32 cellular contexts compared by ENCODE assay signal in the genomic region with DNA sequence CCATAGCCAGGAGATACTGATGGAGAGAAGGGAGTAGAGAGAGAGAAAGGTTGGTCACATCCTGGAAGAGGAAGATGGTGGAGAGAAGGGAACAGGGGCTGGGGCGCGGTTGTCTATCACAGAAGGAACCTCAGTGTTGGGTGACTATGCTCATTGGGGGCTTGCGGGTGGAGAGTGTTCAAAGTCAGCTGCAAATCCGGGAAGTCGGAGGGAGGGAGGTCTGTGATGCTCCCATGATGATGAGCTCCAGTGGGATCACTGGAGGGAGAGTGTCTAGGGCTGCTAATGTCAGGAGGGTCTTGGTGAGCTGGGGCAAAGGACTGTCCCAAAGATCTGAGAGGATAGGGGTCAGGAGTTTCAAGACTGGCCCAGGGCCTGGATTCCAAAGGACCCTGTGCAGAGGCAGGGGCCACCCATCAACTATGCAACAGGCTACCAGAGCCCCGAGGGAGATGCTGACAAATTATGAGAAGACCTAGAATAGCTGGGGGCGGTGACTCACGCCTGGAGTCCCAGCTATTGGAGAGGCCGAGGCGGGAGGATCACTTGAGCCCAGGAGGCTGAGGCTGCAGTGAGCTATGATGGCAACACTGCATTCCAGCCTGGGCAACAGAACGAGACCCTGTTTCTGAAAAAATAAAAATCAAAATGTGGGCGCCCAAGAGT. TPM values are rescaled to one million over a fixed set of nuclear protein-coding genes. Genes with fewer than 3 reads are reported as not detected.
"Had no signal": no experiment of that assay in that cellular context is flagged by ENCODE, and none has a peak within 500 bp of the region (broad histone marks: within the 10 kb centered on the region; RNA-seq: fewer than 3 reads in every experiment).

No MANE protein-coding gene starts in this region.

- H3K4me3 ChIP-seq: SJCRH30, SK-N-MC had no signal

- ATAC-seq: activated CD4-positive, alpha-beta T cell treated with anti-CD3 and anti-CD28 coated beads for 36 hours; activated CD4-positive, CD25-positive, alpha-beta regulatory T cell treated with anti-CD3 and anti-CD28 coated beads, Interleukin-2, amount 50 U/mL, for 24 hours; activated T-cell treated with anti-CD3 and anti-CD28 coated beads, Interleukin-2, amount 50 U/mL, for 4 hours; Panc1; WTC11 had no signal

- H3K27ac Mint-ChIP-seq: activated CD4-positive, alpha-beta memory T cell treated with anti-CD3 and anti-CD28 coated beads for 36 hours; activated CD4-positive, alpha-beta T cell treated with anti-CD3 and anti-CD28 coated beads for 36 hours; activated CD4-positive, alpha-beta T cell treated with anti-CD3 and anti-CD28 coated beads, Interleukin-2, amount 10 ng/mL, durations not matched to agents 7 days and 5 days; activated naive CD4-positive, alpha-beta T cell treated with anti-CD3 and anti-CD28 coated beads for 36 hours; activated naive CD8-positive, alpha-beta T cell treated with anti-CD3 and anti-CD28 coated beads for 36 hours; activated T-helper 1 cell treated with anti-CD3 and anti-CD28 coated beads, Interleukin-12 subunit alpha, Interleukin-12 subunit beta, Interleukin-2, Interleukin-4 antibody, amounts not matched to agents 30 ng/mL and 10 ng/mL and 1 ng/mL, durations not matched to agents 14 hours and 24 hours and 36 hours; T-helper 2 cell treated with Interferon-gamma antibody and Interleukin-4, amounts not matched to agents 5 μg/mL and 100 μg/mL, for 36 hours; WTC11 had no signal

- H3K36me3 ChIP-seq: brain microvascular endothelial cell, SJCRH30 had no signal

- H3K4me3 Mint-ChIP-seq: activated CD4-positive, alpha-beta memory T cell treated with anti-CD3 and anti-CD28 coated beads for 36 hours; activated CD4-positive, alpha-beta T cell treated with anti-CD3 and anti-CD28 coated beads for 36 hours; activated CD4-positive, alpha-beta T cell treated with anti-CD3 and anti-CD28 coated beads, Interleukin-2, amount 10 ng/mL, durations not matched to agents 7 days and 5 days; activated naive CD4-positive, alpha-beta T cell treated with anti-CD3 and anti-CD28 coated beads for 36 hours; activated naive CD8-positive, alpha-beta T cell treated with anti-CD3 and anti-CD28 coated beads for 36 hours; activated T-cell treated with anti-CD3 and anti-CD28 coated beads, Interleukin-2, amount 50 U/mL, for 4 hours; activated T-helper 1 cell treated with anti-CD3 and anti-CD28 coated beads, Interleukin-12 subunit alpha, Interleukin-12 subunit beta, Interleukin-2, Interleukin-4 antibody, amounts not matched to agents 30 ng/mL and 10 ng/mL and 1 ng/mL, durations not matched to agents 14 hours and 24 hours and 36 hours; T-helper 2 cell treated with Interferon-gamma antibody and Interleukin-4, amounts not matched to agents 5 μg/mL and 100 μg/mL, for 36 hours; WTC11 had no signal

- H3K27ac ChIP-seq: brain microvascular endothelial cell, KMS-11, SJCRH30, SK-N-MC had no signal

- H3K9me3 Mint-ChIP-seq: activated CD4-positive, alpha-beta memory T cell treated with anti-CD3 and anti-CD28 coated beads for 36 hours; activated CD4-positive, alpha-beta T cell treated with anti-CD3 and anti-CD28 coated beads, Interleukin-2, amount 10 ng/mL, durations not matched to agents 7 days and 5 days; activated naive CD4-positive, alpha-beta T cell treated with anti-CD3 and anti-CD28 coated beads for 36 hours; activated naive CD8-positive, alpha-beta T cell treated with anti-CD3 and anti-CD28 coated beads for 36 hours; activated T-cell treated with anti-CD3 and anti-CD28 coated beads, Interleukin-2, amount 50 U/mL, for 4 hours; activated T-helper 1 cell treated with anti-CD3 and anti-CD28 coated beads, Interleukin-12 subunit alpha, Interleukin-12 subunit beta, Interleukin-2, Interleukin-4 antibody, amounts not matched to agents 30 ng/mL and 10 ng/mL and 1 ng/mL, durations not matched to agents 14 hours and 24 hours and 36 hours; T-helper 2 cell treated with Interferon-gamma antibody and Interleukin-4, amounts not matched to agents 5 μg/mL and 100 μg/mL, for 36 hours had no signal

- H3K9me3 ChIP-seq: SJCRH30 had no signal

- H3K27me3 ChIP-seq: brain microvascular endothelial cell, SJCRH30 had no signal

- H3K4me2 ChIP-seq: KMS-11 had no signal

- DNase-seq: activated CD4-positive, alpha-beta memory T cell treated with anti-CD3 and anti-CD28 coated beads for 36 hours; activated CD4-positive, alpha-beta T cell treated with anti-CD3 and anti-CD28 coated beads for 36 hours; activated CD4-positive, alpha-beta T cell treated with anti-CD3 and anti-CD28 coated beads, Interleukin-2, amount 10 ng/mL, durations not matched to agents 7 days and 5 days; activated gamma-delta T cell treated with Interleukin-2 at 50 U/mL for 16 hours; activated naive CD4-positive, alpha-beta T cell treated with anti-CD3 and anti-CD28 coated beads for 36 hours; activated naive CD8-positive, alpha-beta T cell treated with anti-CD3 and anti-CD28 coated beads for 36 hours; activated T-cell treated with anti-CD3 and anti-CD28 coated beads for 4 hours; activated T-cell treated with anti-CD3 and anti-CD28 coated beads, Interleukin-2, amount 50 U/mL, for 4 hours; amniotic stem cell; aorta; brain microvascular endothelial cell; central memory CD4-positive, alpha-beta T cell; MM.1S; MV-4-11; NCI-H1092; NCI-H1436 treated with DMSO at 0.1 percent for 48 hours; NCI-H1694 treated with DMSO at 0.1 percent for 48 hours; NCI-H2029; NCI-H345; NCI-H524 treated with DMSO at 0.1 percent for 48 hours; SHP77; SJCRH30 had no signal

- H3K36me3 Mint-ChIP-seq: activated CD4-positive, alpha-beta memory T cell treated with anti-CD3 and anti-CD28 coated beads for 36 hours; activated naive CD8-positive, alpha-beta T cell treated with anti-CD3 and anti-CD28 coated beads for 36 hours; WTC11 had no signal

- H3K4me1 Mint-ChIP-seq: activated CD4-positive, alpha-beta T cell treated with anti-CD3 and anti-CD28 coated beads for 36 hours; activated CD4-positive, alpha-beta T cell treated with anti-CD3 and anti-CD28 coated beads, Interleukin-2, amount 10 ng/mL, durations not matched to agents 7 days and 5 days; activated naive CD8-positive, alpha-beta T cell treated with anti-CD3 and anti-CD28 coated beads for 36 hours had no signal

- H3K9ac ChIP-seq: KMS-11 had no signal

- H3K4me1 ChIP-seq: SJCRH30 had no signal

RNA-seq across cellular contexts. Expression of gene SPDYE4, which starts 2.6 kb away (rescaled TPM):
- total RNA-seq: activated CD4-positive, alpha-beta memory T cell treated with anti-CD3 and anti-CD28 coated beads for 36 hours; activated CD4-positive, alpha-beta T cell treated with anti-CD3 and anti-CD28 coated beads for 36 hours; activated CD4-positive, alpha-beta T cell treated with anti-CD3 and anti-CD28 coated beads, Interleukin-2, amount 10 ng/mL, durations not matched to agents 7 days and 5 days; activated naive CD4-positive, alpha-beta T cell treated with anti-CD3 and anti-CD28 coated beads for 36 hours; activated naive CD8-positive, alpha-beta T cell treated with anti-CD3 and anti-CD28 coated beads for 36 hours; activated T-cell treated with anti-CD3 and anti-CD28 coated beads, Interleukin-2, amount 50 U/mL, for 4 hours; activated T-helper 1 cell treated with anti-CD3 and anti-CD28 coated beads, Interleukin-12 subunit alpha, Interleukin-12 subunit beta, Interleukin-2, Interleukin-4 antibody, amounts not matched to agents 30 ng/mL and 10 ng/mL and 1 ng/mL, durations not matched to agents 14 hours and 24 hours and 36 hours; aorta; LHCN-M2; NCI-H460; RPMI7951; SJCRH30; WTC11 had no signal
- polyA plus RNA-seq: aorta had no signal

RNA-seq across cellular contexts. Expression of gene CCDC42, which starts 11.1 kb away (rescaled TPM):
- total RNA-seq: activated naive CD4-positive, alpha-beta T cell treated with anti-CD3 and anti-CD28 coated beads for 36 hours; activated T-cell treated with anti-CD3 and anti-CD28 coated beads, Interleukin-2, amount 50 U/mL, for 4 hours; LHCN-M2; NCI-H460; RPMI7951; SJCRH30; WTC11 had no signal

RNA-seq across cellular contexts. Expression of gene MFSD6L, which starts 43.4 kb away (rescaled TPM):
- total RNA-seq: activated CD4-positive, alpha-beta memory T cell treated with anti-CD3 and anti-CD28 coated beads for 36 hours; activated naive CD4-positive, alpha-beta T cell treated with anti-CD3 and anti-CD28 coated beads for 36 hours; activated naive CD8-positive, alpha-beta T cell treated with anti-CD3 and anti-CD28 coated beads for 36 hours; LHCN-M2; NCI-H460; RPMI7951; SJCRH30 had no signal
- polyA plus RNA-seq: aorta had no signal
